ENCODE assay signal across 20 cellular contexts in genomic region chr12:51941669-51942455, GRCh38. TPM values are rescaled to one million over a fixed set of nuclear protein-coding genes. Genes with fewer than 3 reads are reported as not detected.
DNase-seq lines count a peak whose midpoint lies in the region; ATAC-seq and TF ChIP-seq lines count a peak whose summit lies in the region.
"Had no signal": no experiment of that assay in that cellular context is flagged by ENCODE, and none has a peak within 500 bp of the region (broad histone marks: within the 10 kb centered on the region; RNA-seq: fewer than 3 reads in every experiment).

No MANE protein-coding gene starts in this region.

- H3K9me3 ChIP-seq in heart left ventricle (peaks cover 0 to 21% (median 8%) of the 10 kb centered on the region in 12 donors), left ventricle myocardium inferior (replicated peaks) (peaks cover 20% of the 10 kb centered on the region), esophagus (ENCODE audit: control insufficient read depth in 2 of 2, insufficient read depth in 1 of 2, low read depth in 1 of 2, low read length in 1 of 2) (no peaks in the 10 kb centered on the region)

- H3K4me3 ChIP-seq in heart left ventricle, result no peak overlapping the region
- H3K4me3 ChIP-seq in left ventricle myocardium inferior, result no peak overlapping the region
- H3K4me3 ChIP-seq in esophagus (ENCODE audit: low read depth in 1 of 2, low read length in 2 of 2), result no peak overlapping the region
- H3K4me3 ChIP-seq in foreskin fibroblast (ENCODE audit: low read depth in 1 of 2, low read length in 2 of 2), result no peak overlapping the region
- H3K4me3 ChIP-seq: HAP-1, lower lobe of right lung had no signal

- TF ChIP-seq CTCF in heart left ventricle (IDR thresholded peaks at IDR 0.05) (no peak), left ventricle myocardium inferior (IDR thresholded peaks at IDR 0.05; ENCODE audit: borderline replicate concordance) (no peak), mesothelial cell of epicardium (IDR thresholded peaks at IDR 0.05; ENCODE audit: unreplicated experiment) (no peak), foreskin fibroblast (IDR thresholded peaks at IDR 0.05; ENCODE audit: low read depth, low read length) (no peak)

- H3K4me3 Mint-ChIP-seq in mesothelial cell of epicardium, result no peak overlapping the region
- H3K4me3 Mint-ChIP-seq: naive thymus-derived CD8-positive, alpha-beta T cell had no signal

- H3K36me3 Mint-ChIP-seq in mesothelial cell of epicardium, result peaks cover 8% of the 10 kb centered on the region

- H3K27ac ChIP-seq in heart left ventricle (no peak overlapping the region), left ventricle myocardium inferior (replicated peaks) (no peak overlapping the region), esophagus (ENCODE audit: low read depth in 2 of 2, low read length in 1 of 2) (peak overlapping the region; percentile 71 to 95)
- H3K27ac ChIP-seq: lower lobe of right lung had no signal

- no peak for TF ChIP-seq POLR2A in heart left ventricle (IDR thresholded peaks at IDR 0.05)

- H3K27ac Mint-ChIP-seq in mesothelial cell of epicardium, result peak overlapping the region; percentile 8
- H3K27ac Mint-ChIP-seq: naive thymus-derived CD8-positive, alpha-beta T cell had no signal

- H3K9me3 Mint-ChIP-seq in mesothelial cell of epicardium, result peaks cover 15% of the 10 kb centered on the region

- H3K4me1 Mint-ChIP-seq in mesothelial cell of epicardium, result peaks cover 13% of the 10 kb centered on the region

- H3K36me3 ChIP-seq in heart left ventricle (no peaks in the 10 kb centered on the region), left ventricle myocardium inferior (no peaks in the 10 kb centered on the region), esophagus (ENCODE audit: control insufficient read depth in 2 of 2, insufficient read depth in 2 of 2, low read length in 1 of 2) (no peaks in the 10 kb centered on the region)
- H3K36me3 ChIP-seq: HAP-1, lower lobe of right lung had no signal

- intact Hi-C loops in heart left ventricle (cut with DNase I) (no loop called here), left ventricle myocardium inferior (cut with micrococcal nuclease) (no loop called here)

- H3K4me1 ChIP-seq in heart left ventricle (peaks cover 0 to 15% (median 9%) of the 10 kb centered on the region in 12 donors), left ventricle myocardium inferior (peaks cover 13% of the 10 kb centered on the region), esophagus (ENCODE audit: control insufficient read depth in 2 of 2, insufficient read depth in 2 of 2, low read length in 1 of 2) (peaks cover 2 to 18% of the 10 kb centered on the region in 2 donors)
- H3K4me1 ChIP-seq: HAP-1, lower lobe of right lung had no signal

- 66 to 73% (median 70%) methylated on average over 10 of the region's 10 CpGs for WGBS in heart left ventricle, 4 donors
- WGBS in esophagus, 2 donors, result 65 to 70% methylated on average over 10 of the region's 10 CpGs

- peak in 3 of 4 donors; percentile 16 to 20 (median 18) for ATAC-seq in heart left ventricle
- ATAC-seq: naive thymus-derived CD8-positive, alpha-beta T cell had no signal

- DNase-seq in heart left ventricle, result no peak
- no peak for DNase-seq in left ventricle myocardium inferior
- no peak for DNase-seq in mesothelial cell of epicardium (ENCODE audit: low spot score in 2 of 2, unreplicated experiment in 2 of 2)
- DNase-seq in AG08396 (ENCODE audit: low spot score), result no peak
- DNase-seq in NCI-H226, result no peak
- no peak for DNase-seq in foreskin fibroblast
- no peak for DNase-seq in kidney glomerular epithelial cell (lab: John Stamatoyannopoulos, UW)
- DNase-seq: activated CD4-positive, alpha-beta T cell treated with anti-CD3 and anti-CD28 coated beads for 1 hour; activated gamma-delta T cell; amygdala; Kasumi-1; lower lobe of right lung; naive thymus-derived CD8-positive, alpha-beta T cell; stimulated activated CD4-positive, alpha-beta T cell treated with anti-CD3 and anti-CD28 coated beads, Interleukin-2, amount 100 ng/mL, for 24 hours; T1000 had no signal

- no peaks in the 10 kb centered on the region for H3K27me3 Mint-ChIP-seq in mesothelial cell of epicardium (ENCODE audit: low read depth)

- no peaks in the 10 kb centered on the region for H3K27me3 ChIP-seq in heart left ventricle
- no peaks in the 10 kb centered on the region for H3K27me3 ChIP-seq in left ventricle myocardium inferior (ENCODE audit: low read depth)
- H3K27me3 ChIP-seq in esophagus (ENCODE audit: control insufficient read depth in 1 of 2, insufficient read depth in 2 of 2, low read length in 2 of 2), result no peaks in the 10 kb centered on the region

RNA-seq across cellular contexts. Expression of gene ACVR1B, which starts 9.6 kb away (rescaled TPM):
- 10 to 100 TPM in 7 of 9 donors, 1 to 10 TPM in 2; 7.4 to 19.8 (median 11.6) TPM for total RNA-seq in heart left ventricle
- 10 to 100 TPM in 1 of 2 donors, 1 to 10 TPM in 1; 7.7 to 13.3 TPM for polyA plus RNA-seq in heart left ventricle
- total RNA-seq in left ventricle myocardium inferior, result 8.5 TPM
- 10 to 100 TPM; 11.6 to 12.4 TPM for polyA plus RNA-seq in esophagus
- 31.2 to 31.3 TPM (median 31.2 TPM) in 3 replicates for total RNA-seq in mesothelial cell of epicardium

RNA-seq across cellular contexts. Expression of gene ACVRL1, which starts 34.6 kb away (rescaled TPM):
- 100 to 1,000 TPM in 1 of 9 donors, 10 to 100 TPM in 8; 23.5 to 116 (median 33.4) TPM for total RNA-seq in heart left ventricle
- polyA plus RNA-seq in heart left ventricle, result 10 to 100 TPM; 20.5 to 35.1 TPM
- total RNA-seq in left ventricle myocardium inferior, result 36.9 TPM
- 1 to 10 TPM; 3.4 to 5.2 TPM for polyA plus RNA-seq in esophagus
- 0.16 TPM in 1 of 3 replicates, not detected in the others for total RNA-seq in mesothelial cell of epicardium
- total RNA-seq: naive thymus-derived CD8-positive, alpha-beta T cell; SK-MEL-5 had no signal
- polyA plus RNA-seq: naive thymus-derived CD8-positive, alpha-beta T cell had no signal

RNA-seq across cellular contexts. Expression of gene ANKRD33, which starts 54.0 kb away (rescaled TPM):
- total RNA-seq in heart left ventricle (not detected), left ventricle myocardium inferior (not detected), mesothelial cell of epicardium (0.18 to 0.27 TPM (median 0.22 TPM) in 3 replicates)
- polyA plus RNA-seq in heart left ventricle (not detected), esophagus (not detected)
- total RNA-seq: chondrocyte; frontal cortex; lower lobe of right lung; naive thymus-derived CD8-positive, alpha-beta T cell; SK-MEL-5 had no signal
- polyA plus RNA-seq: naive thymus-derived CD8-positive, alpha-beta T cell had no signal

Comparison
In these comparisons a context has a peak if more than half of its experiments do, and no peak if none do; other contexts are left out.
1. H3K27ac ChIP-seq: peak in esophagus (2 of 2); none in heart left ventricle (0 of 12) and left ventricle myocardium inferior (single experiment).
2. RNA of gene ACVRL1, which starts 34.6 kb away (total RNA-seq): 36.9 TPM in left ventricle myocardium inferior (single experiment) and 23.5 to 116 TPM in heart left ventricle; 0.16 TPM in mesothelial cell of epicardium; every median in the first group is over 10 times any median in the second.